Comparison of ENCODE assay signal across 8 cellular contexts in the genomic region with DNA sequence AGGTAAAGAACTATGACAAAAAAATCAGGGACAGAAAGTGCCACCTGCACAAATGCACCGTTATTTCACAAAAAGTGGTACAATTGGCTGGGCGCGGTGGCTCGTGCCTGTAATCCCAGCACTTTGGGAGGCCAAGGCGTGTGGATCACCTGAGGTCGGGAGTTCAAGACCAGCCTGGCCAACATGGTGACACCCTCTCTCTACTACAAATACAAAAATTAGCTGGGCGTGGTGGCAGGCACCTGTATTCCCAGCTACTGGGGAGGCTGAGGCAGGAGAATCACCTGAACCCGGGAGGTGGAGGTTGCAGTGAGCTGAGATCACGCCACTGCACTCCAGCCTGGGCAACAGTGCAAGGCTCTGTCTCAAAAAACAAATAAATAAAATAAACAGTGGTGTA. TPM values are rescaled to one million over a fixed set of nuclear protein-coding genes. Genes with fewer than 3 reads are reported as not detected.
DNase-seq lines count a peak whose midpoint lies in the region; ATAC-seq and TF ChIP-seq lines count a peak whose summit lies in the region.
"Not testable (repeated sequence)": the region's sequence is repeated elsewhere in the genome, so short reads cannot be mapped to it uniquely, and the experiment has no call there.

No MANE protein-coding gene starts in this region.

- POLR2A ChIA-PET in CD4-positive, alpha-beta T cell (lab: Charles Lee) = not testable (repeated sequence)

- TF ChIP-seq EP300 in esophagus muscularis mucosa (IDR thresholded peaks at IDR 0.05) = not testable (repeated sequence)

- CTCF ChIA-PET in CD4-positive, alpha-beta T cell (lab: Charles Lee); activated CD8-positive, alpha-beta memory T cell treated with anti-CD3 and anti-CD28 coated beads, Interleukin-2, amount 10 ng/mL, durations not matched to agents 7 days and 5 days (lab: Charles Lee): not testable (repeated sequence)

- intact Hi-C loops in CD4-positive, alpha-beta T cell (cut with DNase I, micrococcal nuclease) = loop anchor here (5.0 to 10.0 kb wide), 5 partner anchors 102 to 1065 kb away; partner anchors contain the start of genes BANP (in 1 of the 2), KLHDC4 (in 1 of the 2), SLC7A5 (in 1 of the 2) and ZCCHC14 (in 1 of the 2)
- intact Hi-C loops in esophagus muscularis mucosa (cut with DNase I); vagina (cut with DNase I): not testable (repeated sequence)
- intact Hi-C loops in psoas muscle (cut with DNase I) = loop anchor here in 1 of 2 donors (5.0 kb wide), 1 partner anchor 73 kb away; the partner anchor contains the start of gene C16orf95

- not testable (repeated sequence) for ATAC-seq in CD4-positive, alpha-beta T cell (ENCODE audit: poor library complexity); RWPE2 (ENCODE audit: low read depth); activated CD8-positive, alpha-beta memory T cell treated with anti-CD3 and anti-CD28 coated beads, Interleukin-2, amount 10 ng/mL, durations not matched to agents 7 days and 5 days; naive B cell (ENCODE audit: low read depth in 2 of 2); psoas muscle

- not testable (repeated sequence) for H3K27me3 Mint-ChIP-seq in CD4-positive, alpha-beta T cell; activated CD8-positive, alpha-beta memory T cell treated with anti-CD3 and anti-CD28 coated beads, Interleukin-2, amount 10 ng/mL, durations not matched to agents 7 days and 5 days; activated naive CD8-positive, alpha-beta T cell treated with anti-CD3 and anti-CD28 coated beads for 36 hours; naive B cell

- not testable (repeated sequence) for H3K27ac ChIP-seq in CD4-positive, alpha-beta T cell (ENCODE audit: low read depth, low read length)
- peak overlapping the region; percentile 64 for H3K27ac ChIP-seq in RWPE2 (ENCODE audit: poor library complexity, severe bottlenecking)
- peak overlapping the region in 3 of 4 donors; percentile 84 to 99 (median 98) for H3K27ac ChIP-seq in esophagus muscularis mucosa (replicated peaks in 1 of 4)
- H3K27ac ChIP-seq in psoas muscle = peak overlapping the region; percentile 99
- peak overlapping the region; percentile 100 for H3K27ac ChIP-seq in vagina

- not testable (repeated sequence) for H3K27me3 ChIP-seq in CD4-positive, alpha-beta T cell (ENCODE audit: control insufficient read depth, insufficient read depth, low read length); RWPE2 (ENCODE audit: insufficient read depth, poor library complexity, severe bottlenecking); esophagus muscularis mucosa; psoas muscle (ENCODE audit: insufficient read depth in 3 of 3, low read length in 2 of 3); vagina

- H3K36me3 ChIP-seq in RWPE2 (ENCODE audit: low read depth); esophagus muscularis mucosa; psoas muscle (ENCODE audit: insufficient read depth in 1 of 2, low read depth in 1 of 2); vagina: not testable (repeated sequence)

- peak overlapping the region; percentile 98 for H3K27ac Mint-ChIP-seq in CD4-positive, alpha-beta T cell
- peak overlapping the region; percentile 76 for H3K27ac Mint-ChIP-seq in activated CD8-positive, alpha-beta memory T cell treated with anti-CD3 and anti-CD28 coated beads, Interleukin-2, amount 10 ng/mL, durations not matched to agents 7 days and 5 days
- H3K27ac Mint-ChIP-seq in activated naive CD8-positive, alpha-beta T cell treated with anti-CD3 and anti-CD28 coated beads for 36 hours = peak overlapping the region; percentile 88
- peak overlapping the region; percentile 36 to 99 (median 56) for H3K27ac Mint-ChIP-seq in naive B cell

- not testable (repeated sequence) for TF ChIP-seq POLR2A in esophagus muscularis mucosa (IDR thresholded peaks at IDR 0.05; ENCODE audit: low read depth); vagina (IDR thresholded peaks at IDR 0.05)

- TF ChIP-seq CTCF in CD4-positive, alpha-beta T cell (IDR thresholded peaks at IDR 0.05); RWPE2 (IDR thresholded peaks at IDR 0.05; ENCODE audit: poor library complexity, severe bottlenecking); esophagus muscularis mucosa (IDR thresholded peaks at IDR 0.05); psoas muscle (IDR thresholded peaks at IDR 0.05); vagina (IDR thresholded peaks at IDR 0.05): not testable (repeated sequence)

- not testable (repeated sequence) for DNase-seq in CD4-positive, alpha-beta T cell; RWPE2 (ENCODE audit: low spot score); activated CD8-positive, alpha-beta memory T cell treated with anti-CD3 and anti-CD28 coated beads, Interleukin-2, amount 10 ng/mL, durations not matched to agents 7 days and 5 days; activated naive CD8-positive, alpha-beta T cell treated with anti-CD3 and anti-CD28 coated beads for 36 hours; esophagus muscularis mucosa (ENCODE audit: extremely low spot score); naive B cell; psoas muscle; vagina (ENCODE audit: extremely low spot score in 2 of 2)

- H3K4me3 ChIP-seq in RWPE2 (ENCODE audit: severe bottlenecking); esophagus muscularis mucosa; psoas muscle; vagina: not testable (repeated sequence)

- H3K9me3 ChIP-seq in CD4-positive, alpha-beta T cell (ENCODE audit: control insufficient read depth, low read length); RWPE2 (ENCODE audit: severe bottlenecking); esophagus muscularis mucosa; psoas muscle; vagina: not testable (repeated sequence)

- H3K4me3 Mint-ChIP-seq in CD4-positive, alpha-beta T cell = peak overlapping the region; percentile 39
- H3K4me3 Mint-ChIP-seq in activated CD8-positive, alpha-beta memory T cell treated with anti-CD3 and anti-CD28 coated beads, Interleukin-2, amount 10 ng/mL, durations not matched to agents 7 days and 5 days; activated naive CD8-positive, alpha-beta T cell treated with anti-CD3 and anti-CD28 coated beads for 36 hours: not testable (repeated sequence)
- peak overlapping the region in 6 of 8 donors; percentile 11 to 86 (median 46) for H3K4me3 Mint-ChIP-seq in naive B cell

- H3K4me1 Mint-ChIP-seq in CD4-positive, alpha-beta T cell (ENCODE audit: low read depth) = peaks cover 63% of the 10 kb centered on the region
- H3K4me1 Mint-ChIP-seq in activated CD8-positive, alpha-beta memory T cell treated with anti-CD3 and anti-CD28 coated beads, Interleukin-2, amount 10 ng/mL, durations not matched to agents 7 days and 5 days = peaks cover 57% of the 10 kb centered on the region
- H3K4me1 Mint-ChIP-seq in activated naive CD8-positive, alpha-beta T cell treated with anti-CD3 and anti-CD28 coated beads for 36 hours = peaks cover 45% of the 10 kb centered on the region
- H3K4me1 Mint-ChIP-seq in naive B cell = peaks cover 50 to 66% (median 57%) of the 10 kb centered on the region in 3 donors

- peaks cover 26% of the 10 kb centered on the region for H3K4me1 ChIP-seq in RWPE2 (ENCODE audit: insufficient read depth, poor library complexity, severe bottlenecking)
- H3K4me1 ChIP-seq in esophagus muscularis mucosa = peaks cover 48 to 69% (median 58%) of the 10 kb centered on the region in 4 donors
- H3K4me1 ChIP-seq in psoas muscle = peaks cover 44% of the 10 kb centered on the region
- H3K4me1 ChIP-seq in vagina = peaks cover 54% of the 10 kb centered on the region

- peaks cover 25% of the 10 kb centered on the region for H3K36me3 Mint-ChIP-seq in CD4-positive, alpha-beta T cell (ENCODE audit: low read depth)
- H3K36me3 Mint-ChIP-seq in activated CD8-positive, alpha-beta memory T cell treated with anti-CD3 and anti-CD28 coated beads, Interleukin-2, amount 10 ng/mL, durations not matched to agents 7 days and 5 days; activated naive CD8-positive, alpha-beta T cell treated with anti-CD3 and anti-CD28 coated beads for 36 hours; naive B cell: not testable (repeated sequence)

- H3K9me3 Mint-ChIP-seq in CD4-positive, alpha-beta T cell; activated CD8-positive, alpha-beta memory T cell treated with anti-CD3 and anti-CD28 coated beads, Interleukin-2, amount 10 ng/mL, durations not matched to agents 7 days and 5 days (ENCODE audit: low read depth); activated naive CD8-positive, alpha-beta T cell treated with anti-CD3 and anti-CD28 coated beads for 36 hours; naive B cell: not testable (repeated sequence)

- WGBS in esophagus muscularis mucosa = 95% methylated on average over 9 of the region's 9 CpGs
- WGBS in psoas muscle, 3 donors = 95 to 98% (median 96%) methylated on average over 9 of the region's 9 CpGs

RNA-seq across cellular contexts. Expression of gene MAP1LC3B, which starts 2.2 kb away (rescaled TPM):
- total RNA-seq in CD4-positive, alpha-beta T cell = 10 to 100 TPM; 92.4 to 96.6 TPM
- 10 to 100 TPM; 45.4 to 50.8 TPM for total RNA-seq in activated CD8-positive, alpha-beta memory T cell treated with anti-CD3 and anti-CD28 coated beads, Interleukin-2, amount 10 ng/mL, durations not matched to agents 7 days and 5 days
- total RNA-seq in activated naive CD8-positive, alpha-beta T cell treated with anti-CD3 and anti-CD28 coated beads for 36 hours = 10 to 100 TPM; 55.6 to 57.0 TPM
- 10 to 100 TPM; 49.4 to 70.6 (median 57.9) TPM for total RNA-seq in esophagus muscularis mucosa
- 100 to 1,000 TPM; 142 to 196 (median 164) TPM for polyA plus RNA-seq in naive B cell (ENCODE audit: low read depth in 6 of 6)
- total RNA-seq in psoas muscle = 100 to 1,000 TPM; 117 to 189 (median 142) TPM
- 100 to 1,000 TPM; 114 to 189 (median 158) TPM for polyA plus RNA-seq in psoas muscle
- total RNA-seq in vagina = 44.9 TPM

RNA-seq across cellular contexts. Expression of gene FBXO31, which starts 6.3 kb away (rescaled TPM):
- total RNA-seq in CD4-positive, alpha-beta T cell = 10 to 100 TPM; 35.7 to 38.9 TPM
- total RNA-seq in activated CD8-positive, alpha-beta memory T cell treated with anti-CD3 and anti-CD28 coated beads, Interleukin-2, amount 10 ng/mL, durations not matched to agents 7 days and 5 days = 10 to 100 TPM; 38.8 TPM
- total RNA-seq in activated naive CD8-positive, alpha-beta T cell treated with anti-CD3 and anti-CD28 coated beads for 36 hours = 10 to 100 TPM; 35.6 to 38.3 TPM
- total RNA-seq in esophagus muscularis mucosa = 100 to 1,000 TPM in 2 of 4 donors, 10 to 100 TPM in 2; 68.8 to 173 (median 102) TPM
- polyA plus RNA-seq in naive B cell (ENCODE audit: low read depth in 6 of 6) = 10 to 100 TPM in 5 of 6 donors, 1 to 10 TPM in 1; 7.5 to 23.9 (median 15.1) TPM
- total RNA-seq in psoas muscle = 100 to 1,000 TPM in 1 of 4 donors, 10 to 100 TPM in 3; 88.1 to 103 (median 98.5) TPM
- 10 to 100 TPM; 26.3 to 95.3 (median 48.0) TPM for polyA plus RNA-seq in psoas muscle
- total RNA-seq in vagina = 93.3 TPM
